In genomic region chr12:70845268-70845667, GRCh38 we compare ENCODE assay signal across 3 cellular contexts.
"Had no signal": no experiment of that assay in that cellular context is flagged by ENCODE, and none has a peak within 500 bp of the region (broad histone marks: within the 10 kb centered on the region; RNA-seq: fewer than 3 reads in every experiment).

No MANE protein-coding gene starts in this region.

- ATAC-seq: GM12878 had no signal

- H3K4me3 ChIP-seq: GM12878 had no signal

- DNase-seq: GDM1, GF-D8 had no signal
